Comparison of ENCODE assay signal across 20 cellular contexts in the genomic region with DNA sequence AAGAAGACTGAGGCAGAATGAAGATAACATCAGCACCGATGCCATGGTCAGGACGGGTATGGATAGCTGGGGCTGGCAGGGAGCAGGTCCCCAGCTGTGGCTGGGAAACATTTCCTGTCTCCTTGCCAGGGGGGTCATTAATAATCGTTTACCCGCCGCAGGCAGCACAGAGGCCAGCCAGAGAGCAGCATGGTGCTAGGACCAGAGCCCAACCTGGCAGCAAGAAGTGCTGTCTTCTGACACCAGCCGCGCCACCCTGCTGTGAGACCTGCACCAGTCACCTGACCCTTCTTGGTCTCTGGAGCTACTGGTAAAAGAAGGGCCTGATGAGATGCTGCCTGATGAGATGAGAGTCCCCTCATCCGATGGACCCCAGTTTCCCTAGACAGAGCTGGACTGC. TPM values are rescaled to one million over a fixed set of nuclear protein-coding genes. Genes with fewer than 3 reads are reported as not detected.
A peak's percentile ranks its signal among the peaks of the same experiment; 100 is the strongest.
DNase-seq lines count a peak whose midpoint lies in the region; ATAC-seq, FAIRE-seq and TF ChIP-seq lines count a peak whose summit lies in the region.
"Had no signal": no experiment of that assay in that cellular context is flagged by ENCODE, and none has a peak within 500 bp of the region (broad histone marks: within the 10 kb centered on the region; RNA-seq: fewer than 3 reads in every experiment).

No MANE protein-coding gene starts in this region.

- WGBS in liver = 82% methylated on average over 8 of the region's 8 CpGs
- WGBS in HepG2 (ENCODE audit: low lambda C conversion rate) = 17% methylated on average over 3 of the region's 8 CpGs

- no peak overlapping the region for H3K4me3 Mint-ChIP-seq in WTC11
- no peak overlapping the region for H3K4me3 Mint-ChIP-seq in type B pancreatic cell
- no peak overlapping the region for H3K4me3 Mint-ChIP-seq in Caco-2 (ENCODE audit: unreplicated experiment)
- H3K4me3 Mint-ChIP-seq: B cell; CD8-positive, alpha-beta T cell had no signal

- H3K27me3 Mint-ChIP-seq in WTC11 (ENCODE audit: low read depth) (peaks cover 9% of the 10 kb centered on the region), type B pancreatic cell (peaks cover 38% of the 10 kb centered on the region), Caco-2 (ENCODE audit: insufficient read depth, unreplicated experiment) (peaks cover 23% of the 10 kb centered on the region)

- no peaks in the 10 kb centered on the region for H3K9me3 Mint-ChIP-seq in WTC11
- H3K9me3 Mint-ChIP-seq in type B pancreatic cell = no peaks in the 10 kb centered on the region
- no peaks in the 10 kb centered on the region for H3K9me3 Mint-ChIP-seq in Caco-2 (ENCODE audit: unreplicated experiment)
- H3K9me3 Mint-ChIP-seq: CD8-positive, alpha-beta T cell had no signal

- H3K36me3 Mint-ChIP-seq in WTC11 (no peaks in the 10 kb centered on the region), type B pancreatic cell (no peaks in the 10 kb centered on the region), Caco-2 (ENCODE audit: insufficient read depth, unreplicated experiment) (no peaks in the 10 kb centered on the region)
- H3K36me3 Mint-ChIP-seq: CD8-positive, alpha-beta T cell had no signal

- no peaks in the 10 kb centered on the region for H4K20me1 ChIP-seq in HepG2 (ENCODE audit: insufficient read depth, low read length)

- TF ChIP-seq CTCF in liver (IDR thresholded peaks at IDR 0.05; ENCODE audit: low read depth, low read length, missing input control) (no peak), HepG2 (CRISPR knock-in tag; IDR thresholded peaks at IDR 0.05) (no peak), WTC11 (IDR thresholded peaks at IDR 0.05) (no peak), type B pancreatic cell (conservative IDR thresholded peaks at IDR 0.05) (no peak), Caco-2 (IDR thresholded peaks at IDR 0.05; ENCODE audit: insufficient read depth in 1 of 2, low read depth in 1 of 2, low read length in 1 of 2, severe bottlenecking in 1 of 2, unreplicated experiment in 1 of 2) (no peak)

- H3K79me2 ChIP-seq in HepG2 (ENCODE audit: insufficient read depth, low read length) = no peaks in the 10 kb centered on the region

- CTCF ChIA-PET in HepG2 (lab: Yijun Ruan, JAX; ENCODE audit: low intra/inter-chr PET ratio, low total read pairs) (no interaction called here), WTC11 (lab: Charles Lee) (interaction anchor here (0.6 to 4.5 kb wide), 9 partner anchors 29 to 166 kb away, joined by 3 to 60 read pairs (median 9); a partner anchor contains a TSS), Caco-2 (lab: Charles Lee) (interaction anchor here (1.0 to 1.6 kb wide), 4 partner anchors 10 to 167 kb away, joined by 3 to 4 read pairs (median 4); no protein-coding TSS in a partner anchor)

- H3K27ac ChIP-seq in liver (ENCODE audit: low read depth in 1 of 2, low read length in 2 of 2) (peak overlapping the region; percentile 25 to 40), HepG2 (ENCODE audit: extremely low read length, insufficient read depth, low read length) (no peak overlapping the region)
- H3K27ac ChIP-seq: GM23248 had no signal

- H3K4me3 ChIP-seq in liver (ENCODE audit: low read depth in 1 of 3, low read length in 3 of 3) = no peak overlapping the region
- H3K4me3 ChIP-seq in HepG2 (replicated peaks in 1 of 3; ENCODE audit: insufficient read depth in 1 of 3, low read depth in 2 of 3, low read length in 3 of 3) = no peak overlapping the region
- H3K4me3 ChIP-seq in Caco-2 (ENCODE audit: low read depth, low read length) = no peak overlapping the region
- H3K4me3 ChIP-seq: GM12878, GM23248, K562 had no signal

- no peak for TF ChIP-seq POLR2A in HepG2 (IDR thresholded peaks at IDR 0.05; ENCODE audit: insufficient read depth in 1 of 2, low read depth in 2 of 2, low read length in 2 of 2)

- no peak overlapping the region for H3K4me2 ChIP-seq in HepG2 (ENCODE audit: low read depth, low read length)

- ATAC-seq in HepG2 = no peak
- ATAC-seq in WTC11 = no peak
- ATAC-seq: CD8-positive, alpha-beta T cell; GM12878; K562 had no signal

- TF ChIP-seq RAD21 in liver (IDR thresholded peaks at IDR 0.05) (no peak), HepG2 (CRISPR knock-in tag; IDR thresholded peaks at IDR 0.05) (no peak)

- no peak overlapping the region for H3K9ac ChIP-seq in liver (ENCODE audit: low read depth in 1 of 2, low read length in 2 of 2)
- H3K9ac ChIP-seq in HepG2 (ENCODE audit: insufficient read depth, low read depth, low read length) = no peak overlapping the region
- H3K9ac ChIP-seq: GM23248 had no signal

- TF ChIP-seq EP300 in HepG2 (IDR thresholded peaks at IDR 0.05; ENCODE audit: low read depth in 2 of 2, low read length in 2 of 2) = no peak
- TF ChIP-seq EP300 in HepG2 (CRISPR knock-in tag; IDR thresholded peaks at IDR 0.05; ENCODE audit: borderline replicate concordance) = no peak

- POLR2A ChIA-PET in HepG2 (lab: Yijun Ruan, JAX) = no interaction called here
- POLR2A ChIA-PET in WTC11 (lab: Charles Lee) = interaction anchor here (0.7 to 0.8 kb wide), 2 partner anchors 35 to 39 kb away, joined by 3 read pairs; no protein-coding TSS in a partner anchor
- POLR2A ChIA-PET in Caco-2 (lab: Charles Lee) = no interaction called here

- DNase-seq in HepG2 (ENCODE audit: low spot score) (no peak), NCI-H2196 (lab: John Stamatoyannopoulos, UW; ENCODE audit: unreplicated experiment) (peak; percentile 8), WTC11 (ENCODE audit: low spot score) (no peak), type B pancreatic cell (ENCODE audit: extremely low spot score, unreplicated experiment) (no peak), Caco-2 (no peak), NCI-H748 treated with DMSO at 0.1 percent for 48 hours (lab: John Stamatoyannopoulos, UW) (no peak), posterior cingulate gyrus (no peak)
- DNase-seq: ACHN; CD8-positive, alpha-beta T cell; GM23248; NCI-H1930; NCI-H2227 treated with DMSO at 0.1 percent for 48 hours; NCI-H774; T-helper 2 cell had no signal

- no peaks in the 10 kb centered on the region for H3K9me3 ChIP-seq in liver (ENCODE audit: control insufficient read depth in 4 of 4, low read length in 3 of 4)
- no peaks in the 10 kb centered on the region for H3K9me3 ChIP-seq in HepG2 (ENCODE audit: low read length)
- H3K9me3 ChIP-seq in Caco-2 = no peaks in the 10 kb centered on the region

- no peak overlapping the region for H2AFZ ChIP-seq in HepG2 (ENCODE audit: low read length)
- H2AFZ ChIP-seq: GM23248 had no signal

- intact Hi-C loops in HepG2 (cut with micrococcal nuclease; ENCODE audit: unreplicated experiment) = no loop called here
- intact Hi-C loops in Caco-2 (cut with micrococcal nuclease; ENCODE audit: unreplicated experiment) = no loop called here
- intact Hi-C loops in posterior cingulate gyrus (cut with DNase I) = no loop called here

- H3K36me3 ChIP-seq in liver (ENCODE audit: control insufficient read depth in 4 of 4, insufficient read depth in 3 of 4, low read depth in 1 of 4, low read length in 3 of 4) = no peaks in the 10 kb centered on the region
- H3K36me3 ChIP-seq in HepG2 (replicated peaks in 1 of 2; ENCODE audit: control insufficient read depth in 1 of 2, insufficient read depth in 2 of 2, low read length in 2 of 2) = no peaks in the 10 kb centered on the region
- H3K36me3 ChIP-seq in Caco-2 (ENCODE audit: control insufficient read depth, insufficient read depth, low read length) = no peaks in the 10 kb centered on the region

- no TSS peak for BruUV-seq in HepG2 (replicated peaks; lab: Mats Ljungman, UMichigan)
- no TSS peak for BruUV-seq in Caco-2 (replicated peaks; lab: Mats Ljungman, UMichigan)

- H3K4me1 ChIP-seq in liver (ENCODE audit: control insufficient read depth in 4 of 4, insufficient read depth in 4 of 4, low read length in 3 of 4) = peaks cover 0 to 14% (median 5%) of the 10 kb centered on the region in 4 donors
- H3K4me1 ChIP-seq in HepG2 (ENCODE audit: insufficient read depth, low read length) = peaks cover 4% of the 10 kb centered on the region; the same call in 1 of the 2 replicates
- peaks cover 5% of the 10 kb centered on the region; the same call in 1 of the 2 replicates for H3K4me1 ChIP-seq in Caco-2

- no peak overlapping the region for H3K27ac Mint-ChIP-seq in WTC11
- peak overlapping the region; percentile 36 for H3K27ac Mint-ChIP-seq in type B pancreatic cell
- no peak overlapping the region for H3K27ac Mint-ChIP-seq in Caco-2 (ENCODE audit: unreplicated experiment)
- H3K27ac Mint-ChIP-seq: B cell; CD8-positive, alpha-beta T cell had no signal

- peaks cover 31% of the 10 kb centered on the region for H3K4me1 Mint-ChIP-seq in WTC11
- H3K4me1 Mint-ChIP-seq in type B pancreatic cell (ENCODE audit: unreplicated experiment) = peaks cover 11% of the 10 kb centered on the region
- no peaks in the 10 kb centered on the region for H3K4me1 Mint-ChIP-seq in Caco-2 (ENCODE audit: low read depth, unreplicated experiment)

- no peak for FAIRE-seq in HepG2 (lab: Jason Lieb, UNC)
- FAIRE-seq: GM12878, K562, RCC 7860 had no signal

- in situ Hi-C loops in HepG2 (cut with HindIII; ENCODE audit: extremely low pct_ligation_motif_present, low pct_unique_long_range_greater_than_20kb) = no loop called here

- H3K27me3 ChIP-seq in liver (ENCODE audit: control insufficient read depth in 4 of 4, insufficient read depth in 4 of 4, low read length in 3 of 4) (no peaks in the 10 kb centered on the region), HepG2 (ENCODE audit: control insufficient read depth in 1 of 2, insufficient read depth in 2 of 2, low read length in 2 of 2) (peaks cover 25 to 93% of the 10 kb centered on the region in 2 experiments), Caco-2 (replicated peaks; ENCODE audit: control insufficient read depth, insufficient read depth, low read length) (peaks cover 12% of the 10 kb centered on the region)

RNA-seq across cellular contexts. Expression of a gene that starts 36.3 kb away (rescaled TPM):
- total RNA-seq in liver = 10 to 100 TPM in 1 of 2 donors, 1 to 10 TPM in 1; 9.3 to 32.8 TPM
- 10 to 100 TPM in 1 of 2 donors, 1 to 10 TPM in 1; 4.3 to 16.6 TPM for polyA plus RNA-seq in liver
- total RNA-seq in HepG2 (2016; rRNA removed; fragmentation: Illumina TruSeq; extraction: Trizol) = not detected in 2 replicates
- not detected in 2 replicates for total RNA-seq in HepG2 (2016; cell fraction: cytosol; rRNA removed; fragmentation: Illumina TruSeq; extraction: Trizol; ENCODE audit: low read depth)
- total RNA-seq in HepG2 (2016; cell fraction: insoluble cytoplasmic fraction; rRNA removed; fragmentation: Illumina TruSeq; extraction: Trizol) = 0.19 TPM in 1 of 2 replicates, not detected in the other
- total RNA-seq in HepG2 (2016; cell fraction: membrane; rRNA removed; fragmentation: Illumina TruSeq; extraction: Trizol) = not detected in 2 replicates
- 0.81 TPM in 1 of 2 replicates, not detected in the other for total RNA-seq in HepG2 (2016; cell fraction: nucleus; rRNA removed; fragmentation: Illumina TruSeq; extraction: Trizol)
- 2.8 and 3.1 TPM in 2 replicates for polyA plus RNA-seq in HepG2 (2011; rRNA removed)
- 0.74 and 0.82 TPM in 2 replicates for polyA plus RNA-seq in HepG2 (2011; cell fraction: cytosol; rRNA removed)
- 12.4 and 12.9 TPM in 2 replicates for polyA plus RNA-seq in HepG2 (2011; cell fraction: nucleus; rRNA removed)
- polyA plus RNA-seq in HepG2 (2012) = 1.1 and 1.3 TPM in 2 replicates
- not detected in 2 replicates for polyA plus RNA-seq in HepG2 (2016; cell fraction: cytosol; fragmentation: Illumina TruSeq; extraction: Trizol; ENCODE audit: low read depth)
- polyA plus RNA-seq in HepG2 (2016; cell fraction: insoluble cytoplasmic fraction; fragmentation: Illumina TruSeq; extraction: Trizol; ENCODE audit: low read depth) = not detected in 2 replicates
- not detected in 2 replicates for polyA plus RNA-seq in HepG2 (2016; cell fraction: membrane; fragmentation: Illumina TruSeq; extraction: Trizol; ENCODE audit: low read depth)
- not detected in 2 replicates for polyA plus RNA-seq in HepG2 (2016; cell fraction: nucleus; fragmentation: Illumina TruSeq; extraction: Trizol; ENCODE audit: insufficient read depth, low read depth)
- polyA minus RNA-seq in HepG2 (2011; rRNA and poly(A)+ RNA removed; ENCODE audit: low replicate concordance) = 1.6 and 410 TPM in 2 replicates
- 0.62 and 1.1 TPM in 2 replicates for polyA minus RNA-seq in HepG2 (2011; cell fraction: cytosol; rRNA and poly(A)+ RNA removed)
- polyA minus RNA-seq in HepG2 (2011; cell fraction: nucleus; rRNA and poly(A)+ RNA removed) = 2.2 and 3.6 TPM in 2 replicates
- 3.7 to 5.0 TPM (median 4.9 TPM) in 3 replicates for total RNA-seq in WTC11 (2021)
- 2.8 and 3.8 TPM in 2 replicates for total RNA-seq in type B pancreatic cell (ENCODE audit: low replicate concordance)
- 1.2 and 1.4 TPM in 2 replicates for total RNA-seq in Caco-2 (2022)
- total RNA-seq: G401 had no signal
